ENCODE assay signal across 8 cellular contexts in genomic region chr7:36291387-36292316, GRCh38.
DNase-seq lines count a peak whose midpoint lies in the region; ATAC-seq and TF ChIP-seq lines count a peak whose summit lies in the region.

No MANE protein-coding gene starts in this region.

- no peak for DNase-seq in BJ (ENCODE audit: low read depth)
- peak; percentile 59 for DNase-seq in NCI-H128 (lab: John Stamatoyannopoulos, UW; ENCODE audit: unreplicated experiment)
- peak; percentile 42 to 76 (median 63) for DNase-seq in T-helper 1 cell
- DNase-seq in right atrium auricular region (ENCODE audit: low spot score), result peak; percentile 89
- peak; percentile 88 for DNase-seq in retina

- H3K36me3 ChIP-seq in BJ (ENCODE audit: control insufficient read depth, insufficient read depth, low read length), result no peaks in the 10 kb centered on the region
- no peaks in the 10 kb centered on the region for H3K36me3 ChIP-seq in right atrium auricular region

- POLR2A ChIA-PET in BJ (lab: Charles Lee), result interaction anchor here (0.5 to 0.6 kb wide), 3 partner anchors 30 to 66 kb away, joined by 3 to 4 read pairs (median 4); no protein-coding TSS in a partner anchor

- H3K27ac ChIP-seq in angular gyrus (ENCODE audit: low read depth, low read length) (peak overlapping the region; percentile 29), right atrium auricular region (peak overlapping the region; percentile 72 to 87)

- no peaks in the 10 kb centered on the region for H3K27me3 ChIP-seq in BJ (ENCODE audit: control insufficient read depth, insufficient read depth, low read length)
- H3K27me3 ChIP-seq in right atrium auricular region, result no peaks in the 10 kb centered on the region

- H3K9me3 ChIP-seq in right atrium auricular region, result no peaks in the 10 kb centered on the region

- ATAC-seq in GM21390 (IDR thresholded peaks at IDR 0.05; ENCODE audit: unreplicated experiment) (peak; percentile 54), GM21825 (IDR thresholded peaks at IDR 0.05; ENCODE audit: unreplicated experiment) (no peak)

- H3K4me3 ChIP-seq in BJ (ENCODE audit: low read depth, low read length), result peak overlapping the region; percentile 37
- peak overlapping the region; percentile 34 to 40 for H3K4me3 ChIP-seq in right atrium auricular region

- H3K4me1 ChIP-seq in right atrium auricular region, result peaks cover 0 to 18% of the 10 kb centered on the region in 2 donors

- TF ChIP-seq CTCF in BJ (IDR thresholded peaks at IDR 0.05; ENCODE audit: insufficient read depth, low read depth, low read length), result peak; percentile 94
- TF ChIP-seq CTCF in right atrium auricular region (IDR thresholded peaks at IDR 0.05), result peak; percentile 93 to 97

- CTCF ChIA-PET in BJ (lab: Yijun Ruan, JAX), result interaction anchor here (0.5 to 11.2 kb wide), 33 partner anchors 10 to 341 kb away, joined by 3 to 149 read pairs (median 4); no protein-coding TSS in a partner anchor
